Comparison of ENCODE assay signal across 8 cellular contexts in genomic region chr5:131265318-131265803, GRCh38. TPM values are rescaled to one million over a fixed set of nuclear protein-coding genes. Genes with fewer than 3 reads are reported as not detected.
A peak's percentile ranks its signal among the peaks of the same experiment; 100 is the strongest.
DNase-seq lines count a peak whose midpoint lies in the region; ATAC-seq, FAIRE-seq and TF ChIP-seq lines count a peak whose summit lies in the region.

No MANE protein-coding gene starts in this region.

- H3K27ac ChIP-seq in GM12878 (ENCODE audit: control insufficient read depth, insufficient read depth), result peak overlapping the region; percentile 96

- CTCF ChIA-PET in HEK293T (lab: Yijun Ruan, JAX) (interaction anchor here (0.6 to 2.4 kb wide), 3 partner anchors 49 to 117 kb away, joined by 3 to 9 read pairs (median 4); no protein-coding TSS in a partner anchor), GM12878 (lab: Yijun Ruan, JAX) (interaction anchor here (0.7 to 9.5 kb wide), 22 partner anchors 10 to 154 kb away, joined by 3 to 65 read pairs (median 6); partner anchors contain the start of gene HINT1)

- TF ChIP-seq POLR2A in NB4 (IDR thresholded peaks at IDR 0.05; ENCODE audit: extremely low read depth, insufficient read length) (no peak), GM12878 (IDR thresholded peaks at IDR 0.05; ENCODE audit: low read depth, low read length) (no peak), lower leg skin (IDR thresholded peaks at IDR 0.05) (no peak)

- H3K4me1 Mint-ChIP-seq in activated T-cell treated with anti-CD3 and anti-CD28 coated beads, Interleukin-2, amount 50 U/mL, for 4 hours (ENCODE audit: low read depth), result peaks cover 48% of the 10 kb centered on the region
- peaks cover 16% of the 10 kb centered on the region for H3K4me1 Mint-ChIP-seq in memory B cell

- intact Hi-C loops in GM12878 (cut with micrococcal nuclease; ENCODE audit: unreplicated experiment) (loop anchor here (1.0 to 2.0 kb wide), 2 partner anchors 56 to 101 kb away; partner anchors contain the start of gene HINT1), lower leg skin (cut with DNase I; ENCODE audit: low total_unique reads) (no loop called here)

- H3K9me3 Mint-ChIP-seq in activated T-cell treated with anti-CD3 and anti-CD28 coated beads, Interleukin-2, amount 50 U/mL, for 4 hours, result no peaks in the 10 kb centered on the region
- no peaks in the 10 kb centered on the region for H3K9me3 Mint-ChIP-seq in memory B cell

- RAD21 ChIA-PET in GM12878 (lab: Charles Lee; ENCODE audit: unreplicated experiment), result interaction anchor here (0.6 to 16.1 kb wide), 23 partner anchors 10 to 157 kb away, joined by 3 to 302 read pairs (median 8); partner anchors contain the start of gene HINT1

- in situ Hi-C loops in GM12878 (cut with MboI), result no loop called here

- H3K36me3 Mint-ChIP-seq in activated T-cell treated with anti-CD3 and anti-CD28 coated beads, Interleukin-2, amount 50 U/mL, for 4 hours (ENCODE audit: insufficient read depth), result peaks cover 7% of the 10 kb centered on the region
- H3K36me3 Mint-ChIP-seq in memory B cell, result no peaks in the 10 kb centered on the region

- TF ChIP-seq CTCF in NB4 (IDR thresholded peaks at IDR 0.05; ENCODE audit: low read depth, low read length) (no peak), GM12878 (IDR thresholded peaks at IDR 0.05 in 2 of 3, conservative IDR thresholded peaks at IDR 0.05 in 1 of 3; ENCODE audit: control insufficient read depth in 2 of 3, extremely low read depth in 1 of 3, insufficient read depth in 1 of 3, low read depth in 3 of 3, low read length in 3 of 3) (peak; percentile 23 to 39 (median 37); a peak in 4 of 6 replicates), lower leg skin (IDR thresholded peaks at IDR 0.05) (no peak)

- SMC1A ChIA-PET in GM12878 (lab: Charles Lee; ENCODE audit: uncharacterized antibody, unreplicated experiment), result interaction anchor here (1.1 to 41.3 kb wide), 30 partner anchors 10 to 151 kb away, joined by 3 to 1218 read pairs (median 6); partner anchors contain the start of gene HINT1

- H3K4me2 ChIP-seq in GM12878 (ENCODE audit: control insufficient read depth, insufficient read depth), result no peak overlapping the region

- peak overlapping the region; percentile 84 for H3K4me3 ChIP-seq in NB4 (ENCODE audit: low read depth, low read length)
- peak overlapping the region; percentile 86 for H3K4me3 ChIP-seq in GM12878
- no peak overlapping the region for H3K4me3 ChIP-seq in lower leg skin (ENCODE audit: low read depth, poor library complexity, severe bottlenecking)

- H4K20me1 ChIP-seq in GM12878 (ENCODE audit: control insufficient read depth, insufficient read depth), result no peaks in the 10 kb centered on the region

- no peaks in the 10 kb centered on the region for H3K9me3 ChIP-seq in GM12878 (replicated peaks; ENCODE audit: control insufficient read depth, insufficient read depth, low read length)

- WGBS in GM12878 (ENCODE audit: insufficient coverage, insufficient replicate concordance, low lambda C conversion rate, missing lambda C conversion rate), result 0% methylated on average over 2 of the region's 2 CpGs
- WGBS in lower leg skin, 2 donors, result 10 to 11% methylated on average over 2 of the region's 2 CpGs

- peak overlapping the region; percentile 86 for H3K4me3 Mint-ChIP-seq in activated T-cell treated with anti-CD3 and anti-CD28 coated beads, Interleukin-2, amount 50 U/mL, for 4 hours
- peak overlapping the region; percentile 73 for H3K4me3 Mint-ChIP-seq in memory B cell

- DNase-seq in activated T-cell treated with anti-CD3 and anti-CD28 coated beads, Interleukin-2, amount 50 U/mL, for 4 hours, result no peak
- no peak for DNase-seq in activated T-cell treated with anti-CD3 and anti-CD28 coated beads, Interleukin-2, amount 50 U/mL, for 48 hours
- DNase-seq in HEK293T (ENCODE audit: extremely low spot score) (peak; percentile 12), NB4 (ENCODE audit: low read depth) (peak; percentile 77), GM12878 (ENCODE audit: low read depth, low spot score) (no peak), memory B cell (ENCODE audit: low spot score in 2 of 2) (no peak), NK-92 (lab: John Stamatoyannopoulos, UW; ENCODE audit: unreplicated experiment) (no peak), lower leg skin (ENCODE audit: low spot score in 2 of 2) (no peak)

- TF ChIP-seq EP300 in GM12878 (IDR thresholded peaks at IDR 0.05; ENCODE audit: borderline replicate concordance in 1 of 2, control insufficient read depth in 1 of 2, low read depth in 2 of 2, low read length in 2 of 2), result peak in 1 of 2 experiments; percentile 72; a peak in 1 of 4 replicates

- peak; percentile 59 for FAIRE-seq in GM12878 (lab: Jason Lieb, UNC)

- peak overlapping the region; percentile 97 for H3K27ac Mint-ChIP-seq in memory B cell

- H2AFZ ChIP-seq in GM12878 (ENCODE audit: control insufficient read depth, low read depth, low read length), result no peak overlapping the region

- peak overlapping the region; percentile 97 for H3K9ac ChIP-seq in GM12878 (ENCODE audit: control insufficient read depth, insufficient read depth, low read length)

- peaks cover 87% of the 10 kb centered on the region for H3K79me2 ChIP-seq in GM12878 (ENCODE audit: control insufficient read depth, insufficient read depth, low read length)

- POLR2A ChIA-PET in HEK293T (lab: Yijun Ruan, JAX), result interaction anchor here (0.6 to 1.8 kb wide), 4 partner anchors 47 to 114 kb away, joined by 3 to 6 read pairs (median 4); no protein-coding TSS in a partner anchor
- POLR2A ChIA-PET in GM12878 (lab: Charles Lee), result interaction anchor here (0.7 to 7.0 kb wide), 14 partner anchors 9 to 151 kb away, joined by 3 to 309 read pairs (median 11); no protein-coding TSS in a partner anchor

- H3K36me3 ChIP-seq in GM12878 (ENCODE audit: control insufficient read depth in 2 of 2, insufficient read depth in 2 of 2, low read length in 1 of 2), result no peaks in the 10 kb centered on the region

- peak; percentile 35; the same call in 1 of the 2 replicates for TF ChIP-seq RAD21 in GM12878 (IDR thresholded peaks at IDR 0.05; ENCODE audit: insufficient read depth, low read depth, low read length)

- no peaks in the 10 kb centered on the region for H3K27me3 ChIP-seq in GM12878 (replicated peaks in 1 of 2; ENCODE audit: control insufficient read depth in 2 of 2, insufficient read depth in 2 of 2, low read length in 1 of 2)

- ATAC-seq in activated T-cell treated with anti-CD3 and anti-CD28 coated beads, Interleukin-2, amount 50 U/mL, for 4 hours, result no peak
- ATAC-seq in GM12878 (peak; percentile 34), memory B cell (ENCODE audit: low read depth) (peak; percentile 5)

- no TSS peak for BruUV-seq in GM12878 (replicated peaks; lab: Mats Ljungman, UMichigan)

- peaks cover 7% of the 10 kb centered on the region for H3K4me1 ChIP-seq in GM12878 (ENCODE audit: control insufficient read depth, insufficient read depth, low read length)

- no peaks in the 10 kb centered on the region for H3K27me3 Mint-ChIP-seq in activated T-cell treated with anti-CD3 and anti-CD28 coated beads, Interleukin-2, amount 50 U/mL, for 4 hours (ENCODE audit: low read depth)
- no peaks in the 10 kb centered on the region for H3K27me3 Mint-ChIP-seq in memory B cell

TF ChIP-seq in HEK293T, 16 proteins besides CTCF, POLR2A, EP300 and RAD21 (continues in another document):
- TF ChIP-seq L3MBTL2 (conservative IDR thresholded peaks at IDR 0.05) (no peak), LEF1 (IDR thresholded peaks at IDR 0.05; ENCODE audit: borderline replicate concordance) (no peak), FOXM1 (IDR thresholded peaks at IDR 0.05; ENCODE audit: borderline replicate concordance) (no peak), BHLHE40 (IDR thresholded peaks at IDR 0.05; ENCODE audit: borderline replicate concordance) (no peak)

TF ChIP-seq in GM12878, 131 proteins besides CTCF, POLR2A, EP300 and RAD21 (continues in another document):
- TF ChIP-seq, protein P1, sequence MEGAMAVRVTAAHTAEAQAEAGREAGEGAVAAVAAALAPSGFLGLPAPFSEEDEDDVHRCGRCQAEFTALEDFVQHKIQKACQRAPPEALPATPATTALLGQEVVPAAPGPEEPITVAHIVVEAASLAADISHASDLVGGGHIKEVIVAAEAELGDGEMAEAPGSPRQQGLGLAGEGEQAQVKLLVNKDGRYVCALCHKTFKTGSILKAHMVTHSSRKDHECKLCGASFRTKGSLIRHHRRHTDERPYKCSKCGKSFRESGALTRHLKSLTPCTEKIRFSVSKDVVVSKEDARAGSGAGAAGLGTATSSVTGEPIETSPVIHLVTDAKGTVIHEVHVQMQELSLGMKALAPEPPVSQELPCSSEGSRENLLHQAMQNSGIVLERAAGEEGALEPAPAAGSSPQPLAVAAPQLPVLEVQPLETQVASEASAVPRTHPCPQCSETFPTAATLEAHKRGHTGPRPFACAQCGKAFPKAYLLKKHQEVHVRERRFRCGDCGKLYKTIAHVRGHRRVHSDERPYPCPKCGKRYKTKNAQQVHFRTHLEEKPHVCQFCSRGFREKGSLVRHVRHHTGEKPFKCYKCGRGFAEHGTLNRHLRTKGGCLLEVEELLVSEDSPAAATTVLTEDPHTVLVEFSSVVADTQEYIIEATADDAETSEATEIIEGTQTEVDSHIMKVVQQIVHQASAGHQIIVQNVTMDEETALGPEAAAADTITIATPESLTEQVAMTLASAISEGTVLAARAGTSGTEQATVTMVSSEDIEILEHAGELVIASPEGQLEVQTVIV (IDR thresholded peaks at IDR 0.05; ENCODE audit: borderline replicate concordance, partially characterized antibody), result no peak
- TF ChIP-seq SMAD1 (IDR thresholded peaks at IDR 0.05; ENCODE audit: low read depth, partially characterized antibody) (no peak), NFXL1 (IDR thresholded peaks at IDR 0.05; ENCODE audit: borderline replicate concordance) (no peak), YBX1 (IDR thresholded peaks at IDR 0.05) (no peak), ZNF24 (IDR thresholded peaks at IDR 0.05) (peak; percentile 61; the same call in 1 of the 2 replicates)

RNA-seq across cellular contexts. Expression of gene CDC42SE2, which starts 1.5 kb away (rescaled TPM):
- 100 to 1,000 TPM in 1 of 3 donors, 10 to 100 TPM in 2; 89.3 to 103 (median 97.5) TPM for total RNA-seq in activated T-cell treated with anti-CD3 and anti-CD28 coated beads, Interleukin-2, amount 50 U/mL, for 4 hours
- total RNA-seq in GM12878 (2013; cell fraction: nucleolus; rRNA removed), result 137 and 144 TPM in 2 replicates
- total RNA-seq in GM12878 (2014; rRNA removed) (81.7 and 101 TPM in 2 replicates), GM12878 (2014; rRNA removed; fragmentation: Illumina TruSeq; extraction: Trizol) (90.7 and 91.1 TPM in 2 replicates), GM12878 (2021) (75.6 and 76.0 TPM in 2 replicates), lower leg skin (10 to 100 TPM; 28.3 to 41.9 (median 34.2) TPM)
- 54.3 TPM for polyA plus RNA-seq in GM12878 (2011; ENCODE audit: low read depth)
- polyA plus RNA-seq in GM12878 (2011; rRNA removed) (148 and 215 TPM in 2 replicates), GM12878 (2014; fragmentation: Illumina TruSeq; extraction: Trizol) (75.2 and 106 TPM in 2 replicates), GM12878 (2014; fragmentation: Nextera tagmentation; extraction: Ambion mirVana) (10 to 100 TPM; 57.0 to 78.8 TPM), GM12878 (2014; rRNA removed) (57.2 and 62.0 TPM in 2 replicates), GM12878 (2016; fragmentation: Nextera tagmentation; extraction: Ambion mirVana) (100 to 1,000 TPM; 113 to 116 TPM)
- polyA plus RNA-seq in GM12878 (2011; cell fraction: cytosol; rRNA removed), result 43.4 and 63.0 TPM in 2 replicates
- polyA plus RNA-seq in GM12878 (2011; cell fraction: nucleus; rRNA removed), result 39.5 and 43.8 TPM in 2 replicates
- polyA plus RNA-seq in GM12878 (2012), result 80.9 and 89.2 TPM in 2 replicates
- 107 and 140 TPM in 2 replicates for polyA minus RNA-seq in GM12878 (2011; rRNA and poly(A)+ RNA removed)
- polyA minus RNA-seq in GM12878 (2011; cell fraction: cytosol; rRNA and poly(A)+ RNA removed), result 46.4 and 47.3 TPM in 2 replicates
- polyA minus RNA-seq in GM12878 (2011; cell fraction: nucleus; rRNA and poly(A)+ RNA removed), result 30.0 and 58.6 TPM in 2 replicates

Comparison
In these comparisons a context has a peak if more than half of its experiments do, and no peak if none do; other contexts are left out.
1. ATAC-seq: peak in GM12878 (single experiment) and memory B cell (single experiment); none in activated T-cell treated with anti-CD3 and anti-CD28 coated beads, Interleukin-2, amount 50 U/mL, for 4 hours (0 of 2).
2. DNase-seq: peak in HEK293T (single experiment) and NB4 (single experiment); none in activated T-cell treated with anti-CD3 and anti-CD28 coated beads, Interleukin-2, amount 50 U/mL, for 4 hours (single experiment), activated T-cell treated with anti-CD3 and anti-CD28 coated beads, Interleukin-2, amount 50 U/mL, for 48 hours (0 of 2), GM12878 (single experiment), memory B cell (0 of 2), NK-92 (single experiment) and lower leg skin (0 of 2).
3. CTCF ChIP-seq: peak in GM12878 (3 of 3); none in NB4 (single experiment) and lower leg skin (0 of 3).